ENCODE assay signal across 14 cellular contexts in the genomic region with DNA sequence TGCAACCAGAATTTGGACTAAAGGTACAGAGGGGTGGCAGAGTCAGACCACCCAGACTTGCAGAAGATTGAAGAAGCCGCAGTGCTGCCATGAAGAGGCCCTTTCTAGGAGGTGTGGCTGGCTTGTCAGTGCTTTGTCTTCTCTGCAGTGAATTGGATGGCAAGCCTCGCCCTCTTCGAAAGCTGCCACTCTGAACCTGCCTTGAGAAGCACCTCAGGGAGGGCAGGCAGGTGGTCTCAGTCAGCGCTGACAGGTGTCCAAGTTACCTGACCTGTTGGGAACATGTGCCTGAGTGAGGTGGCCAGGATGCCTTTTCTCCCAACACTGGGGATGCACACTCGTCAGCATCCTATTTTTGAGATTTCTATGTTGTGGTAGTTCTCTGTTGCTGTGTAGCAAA. TPM values are rescaled to one million over a fixed set of nuclear protein-coding genes. Genes with fewer than 3 reads are reported as not detected.
DNase-seq lines count a peak whose midpoint lies in the region; ATAC-seq and TF ChIP-seq lines count a peak whose summit lies in the region.
"Had no signal": no experiment of that assay in that cellular context is flagged by ENCODE, and none has a peak within 500 bp of the region (broad histone marks: within the 10 kb centered on the region; RNA-seq: fewer than 3 reads in every experiment).

No MANE protein-coding gene starts in this region.

- H3K36me3 ChIP-seq in RWPE2 (ENCODE audit: low read depth) = peaks cover 51% of the 10 kb centered on the region
- no peaks in the 10 kb centered on the region for H3K36me3 ChIP-seq in body of pancreas (replicated peaks in 1 of 2; ENCODE audit: insufficient read depth in 1 of 2, low read depth in 2 of 2)
- H3K36me3 ChIP-seq: pancreas, right lobe of liver had no signal

- H3K27me3 ChIP-seq in RWPE2 (ENCODE audit: insufficient read depth, poor library complexity, severe bottlenecking) = no peaks in the 10 kb centered on the region
- no peaks in the 10 kb centered on the region for H3K27me3 ChIP-seq in body of pancreas
- H3K27me3 ChIP-seq: pancreas, right lobe of liver had no signal

- DNase-seq in natural killer cell (no peak), RWPE2 (ENCODE audit: low spot score) (peak; percentile 49), body of pancreas (no peak)
- no peak for DNase-seq in natural killer cell treated with Interleukin-12 subunit alpha and Interleukin-12 subunit beta and Interleukin-15 and Interleukin-18, amount 100 ng/mL, for 72 hours (ENCODE audit: low spot score)
- no peak for DNase-seq in naive thymus-derived CD8-positive, alpha-beta T cell
- DNase-seq: activated CD4-positive, alpha-beta T cell treated with anti-CD3 and anti-CD28 coated beads, Interleukin-2, amount 10 ng/mL, durations not matched to agents 24 days and 14 days; foreskin melanocyte; kidney; pancreas; right lobe of liver; SW 1271 had no signal

- H3K4me3 Mint-ChIP-seq in natural killer cell = no peak overlapping the region
- no peak overlapping the region for H3K4me3 Mint-ChIP-seq in natural killer cell treated with Interleukin-12 subunit alpha and Interleukin-12 subunit beta and Interleukin-15 and Interleukin-18, amount 100 ng/mL, for 72 hours
- peak overlapping the region in 8 of 10 donors; percentile 24 to 76 (median 38) for H3K4me3 Mint-ChIP-seq in naive thymus-derived CD8-positive, alpha-beta T cell
- H3K4me3 Mint-ChIP-seq: activated CD4-positive, alpha-beta T cell treated with anti-CD3 and anti-CD28 coated beads, Interleukin-2, amount 10 ng/mL, durations not matched to agents 24 days and 14 days; CD8-positive, alpha-beta T cell had no signal

- peak overlapping the region; percentile 8 to 47 for H3K27ac Mint-ChIP-seq in natural killer cell
- H3K27ac Mint-ChIP-seq in natural killer cell treated with Interleukin-12 subunit alpha and Interleukin-12 subunit beta and Interleukin-15 and Interleukin-18, amount 100 ng/mL, for 72 hours = no peak overlapping the region
- H3K27ac Mint-ChIP-seq in naive thymus-derived CD8-positive, alpha-beta T cell = peak overlapping the region in 8 of 10 donors; percentile 9 to 86 (median 56)

- H3K4me3 ChIP-seq in RWPE2 (ENCODE audit: severe bottlenecking) (no peak overlapping the region), body of pancreas (no peak overlapping the region)
- H3K4me3 ChIP-seq: pancreas, right lobe of liver had no signal

- H3K9me3 ChIP-seq in RWPE2 (ENCODE audit: severe bottlenecking) (no peaks in the 10 kb centered on the region), body of pancreas (no peaks in the 10 kb centered on the region)
- H3K9me3 ChIP-seq: pancreas, right lobe of liver had no signal

- POLR2A ChIA-PET in naive thymus-derived CD8-positive, alpha-beta T cell (lab: Charles Lee) = no interaction called here

- TF ChIP-seq CTCF in natural killer cell (IDR thresholded peaks at IDR 0.05) (no peak), RWPE2 (IDR thresholded peaks at IDR 0.05; ENCODE audit: poor library complexity, severe bottlenecking) (no peak), body of pancreas (IDR thresholded peaks at IDR 0.05) (no peak)

- TF ChIP-seq POLR2A in body of pancreas (IDR thresholded peaks at IDR 0.05) = no peak

- no peaks in the 10 kb centered on the region for H3K9me3 Mint-ChIP-seq in natural killer cell
- no peaks in the 10 kb centered on the region for H3K9me3 Mint-ChIP-seq in natural killer cell treated with Interleukin-12 subunit alpha and Interleukin-12 subunit beta and Interleukin-15 and Interleukin-18, amount 100 ng/mL, for 72 hours
- H3K9me3 Mint-ChIP-seq in naive thymus-derived CD8-positive, alpha-beta T cell = no peaks in the 10 kb centered on the region
- H3K9me3 Mint-ChIP-seq: activated CD4-positive, alpha-beta T cell treated with anti-CD3 and anti-CD28 coated beads, Interleukin-2, amount 10 ng/mL, durations not matched to agents 24 days and 14 days; CD8-positive, alpha-beta T cell had no signal

- H3K36me3 Mint-ChIP-seq in natural killer cell = no peaks in the 10 kb centered on the region
- H3K36me3 Mint-ChIP-seq in natural killer cell treated with Interleukin-12 subunit alpha and Interleukin-12 subunit beta and Interleukin-15 and Interleukin-18, amount 100 ng/mL, for 72 hours = no peaks in the 10 kb centered on the region
- H3K36me3 Mint-ChIP-seq in naive thymus-derived CD8-positive, alpha-beta T cell = peaks cover 0 to 29% (median 10%) of the 10 kb centered on the region in 3 donors

- H3K27ac ChIP-seq in RWPE2 (ENCODE audit: poor library complexity, severe bottlenecking) (no peak overlapping the region), body of pancreas (no peak overlapping the region)
- H3K27ac ChIP-seq: pancreas, right lobe of liver had no signal

- H3K4me1 ChIP-seq in RWPE2 (ENCODE audit: insufficient read depth, poor library complexity, severe bottlenecking) = peaks cover 11% of the 10 kb centered on the region
- H3K4me1 ChIP-seq in body of pancreas = peaks cover 79% of the 10 kb centered on the region

- H3K4me1 Mint-ChIP-seq in natural killer cell = peaks cover 91 to 94% of the 10 kb centered on the region in 2 donors
- H3K4me1 Mint-ChIP-seq in natural killer cell treated with Interleukin-12 subunit alpha and Interleukin-12 subunit beta and Interleukin-15 and Interleukin-18, amount 100 ng/mL, for 72 hours (ENCODE audit: low read depth in 2 of 2) = peaks cover 71 to 83% of the 10 kb centered on the region in 2 donors
- peaks cover 52 to 95% (median 91%) of the 10 kb centered on the region in 4 donors for H3K4me1 Mint-ChIP-seq in naive thymus-derived CD8-positive, alpha-beta T cell

- no peaks in the 10 kb centered on the region for H3K27me3 Mint-ChIP-seq in natural killer cell (ENCODE audit: low read depth in 2 of 2)
- H3K27me3 Mint-ChIP-seq in natural killer cell treated with Interleukin-12 subunit alpha and Interleukin-12 subunit beta and Interleukin-15 and Interleukin-18, amount 100 ng/mL, for 72 hours = no peaks in the 10 kb centered on the region
- H3K27me3 Mint-ChIP-seq in naive thymus-derived CD8-positive, alpha-beta T cell = no peaks in the 10 kb centered on the region
- H3K27me3 Mint-ChIP-seq: activated CD4-positive, alpha-beta T cell treated with anti-CD3 and anti-CD28 coated beads, Interleukin-2, amount 10 ng/mL, durations not matched to agents 24 days and 14 days had no signal

- 86 to 88% methylated on average over 5 of the region's 5 CpGs for WGBS in body of pancreas, 2 donors

- intact Hi-C loops in natural killer cell (cut with micrococcal nuclease) (no loop called here), body of pancreas (cut with DNase I) (no loop called here)

- ATAC-seq in natural killer cell = no peak
- ATAC-seq in natural killer cell treated with Interleukin-12 subunit alpha and Interleukin-12 subunit beta and Interleukin-15 and Interleukin-18, amount 100 ng/mL, for 72 hours = no peak
- no peak for ATAC-seq in RWPE2 (ENCODE audit: low read depth)
- no peak for ATAC-seq in naive thymus-derived CD8-positive, alpha-beta T cell
- no peak for ATAC-seq in HG03045 (IDR thresholded peaks at IDR 0.05; ENCODE audit: unreplicated experiment)
- ATAC-seq in HG03280 (IDR thresholded peaks at IDR 0.05; ENCODE audit: unreplicated experiment) = no peak
- ATAC-seq in body of pancreas = no peak
- ATAC-seq: CD8-positive, alpha-beta T cell; pancreas; right lobe of liver had no signal

RNA-seq across cellular contexts. Expression of a gene that starts 6.2 kb away (rescaled TPM):
- total RNA-seq in natural killer cell (10 to 100 TPM; 36.0 to 65.6 (median 44.9) TPM), body of pancreas (10 to 100 TPM; 11.9 to 27.7 TPM)
- 10 to 100 TPM; 37.8 to 69.9 TPM for total RNA-seq in natural killer cell treated with Interleukin-12 subunit alpha and Interleukin-12 subunit beta and Interleukin-15 and Interleukin-18, amount 100 ng/mL, for 72 hours
- 10 to 100 TPM; 49.6 to 53.7 TPM for total RNA-seq in naive thymus-derived CD8-positive, alpha-beta T cell
- 1 to 10 TPM in 1 of 3 donors, under 1 TPM in 2; 0.72 to 1.2 (median 0.84) TPM for polyA plus RNA-seq in naive thymus-derived CD8-positive, alpha-beta T cell

Comparison
In these comparisons a context has a peak if more than half of its experiments do, and no peak if none do; other contexts are left out.
1. H3K27ac Mint-ChIP-seq: peak in natural killer cell (2 of 2) and naive thymus-derived CD8-positive, alpha-beta T cell (8 of 10); none in natural killer cell treated with Interleukin-12 subunit alpha and Interleukin-12 subunit beta and Interleukin-15 and Interleukin-18, amount 100 ng/mL, for 72 hours (0 of 2).
2. H3K4me3 Mint-ChIP-seq: peak in naive thymus-derived CD8-positive, alpha-beta T cell (8 of 10); none in natural killer cell (single experiment) and natural killer cell treated with Interleukin-12 subunit alpha and Interleukin-12 subunit beta and Interleukin-15 and Interleukin-18, amount 100 ng/mL, for 72 hours (single experiment).